ENCODE assay signal across 1 cellular context in the genomic region with DNA sequence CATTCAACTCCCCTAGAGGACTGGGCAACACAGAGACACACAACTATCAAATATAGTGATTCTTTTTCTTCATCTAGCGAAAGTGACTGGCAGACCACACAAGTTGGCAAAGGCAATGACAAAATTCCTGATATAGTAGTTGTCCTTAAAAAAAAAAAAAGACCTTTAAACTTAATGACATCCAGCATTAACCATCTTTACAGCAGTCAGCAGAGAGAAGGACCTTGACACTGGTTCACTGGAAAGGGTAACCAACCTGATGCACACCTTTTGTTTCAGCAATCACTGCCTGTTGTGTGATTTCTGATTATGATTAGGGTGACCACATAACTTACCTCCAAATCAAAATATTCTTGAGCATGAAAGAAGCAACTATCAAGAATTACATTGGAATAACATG.
TF ChIP-seq lines count a peak whose summit lies in the region.

No MANE protein-coding gene starts in this region.

TF ChIP-seq in IMR-90, 13 proteins besides CTCF, POLR2A, EP300 and RAD21:
- TF ChIP-seq CEBPB (IDR thresholded peaks at IDR 0.05; ENCODE audit: low read depth, low read length) (no peak), MXI1 (IDR thresholded peaks at IDR 0.05; ENCODE audit: borderline replicate concordance, low read depth, low read length) (no peak), NFE2L2 (IDR thresholded peaks at IDR 0.05; ENCODE audit: low read depth, low read length) (no peak), RFX5 (IDR thresholded peaks at IDR 0.05; ENCODE audit: low read depth, low read length) (no peak), BHLHE40 (IDR thresholded peaks at IDR 0.05; ENCODE audit: low read depth, low read length) (no peak), MAFK (IDR thresholded peaks at IDR 0.05; ENCODE audit: low read depth, low read length) (no peak), SMC3 (IDR thresholded peaks at IDR 0.05; ENCODE audit: low read depth, low read length) (no peak), FOS (IDR thresholded peaks at IDR 0.05; ENCODE audit: low read depth, low read length) (no peak), CHD1 (IDR thresholded peaks at IDR 0.05; ENCODE audit: low read depth, low read length) (no peak), MAZ (IDR thresholded peaks at IDR 0.05; ENCODE audit: borderline replicate concordance, low read depth, low read length) (no peak), RCOR1 (IDR thresholded peaks at IDR 0.05; ENCODE audit: insufficient replicate concordance, low read length) (no peak)
- TF ChIP-seq, protein P1, sequence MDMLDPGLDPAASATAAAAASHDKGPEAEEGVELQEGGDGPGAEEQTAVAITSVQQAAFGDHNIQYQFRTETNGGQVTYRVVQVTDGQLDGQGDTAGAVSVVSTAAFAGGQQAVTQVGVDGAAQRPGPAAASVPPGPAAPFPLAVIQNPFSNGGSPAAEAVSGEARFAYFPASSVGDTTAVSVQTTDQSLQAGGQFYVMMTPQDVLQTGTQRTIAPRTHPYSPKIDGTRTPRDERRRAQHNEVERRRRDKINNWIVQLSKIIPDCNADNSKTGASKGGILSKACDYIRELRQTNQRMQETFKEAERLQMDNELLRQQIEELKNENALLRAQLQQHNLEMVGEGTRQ (IDR thresholded peaks at IDR 0.05; ENCODE audit: low read depth, low read length), result no peak
- TF ChIP-seq, protein P2, sequence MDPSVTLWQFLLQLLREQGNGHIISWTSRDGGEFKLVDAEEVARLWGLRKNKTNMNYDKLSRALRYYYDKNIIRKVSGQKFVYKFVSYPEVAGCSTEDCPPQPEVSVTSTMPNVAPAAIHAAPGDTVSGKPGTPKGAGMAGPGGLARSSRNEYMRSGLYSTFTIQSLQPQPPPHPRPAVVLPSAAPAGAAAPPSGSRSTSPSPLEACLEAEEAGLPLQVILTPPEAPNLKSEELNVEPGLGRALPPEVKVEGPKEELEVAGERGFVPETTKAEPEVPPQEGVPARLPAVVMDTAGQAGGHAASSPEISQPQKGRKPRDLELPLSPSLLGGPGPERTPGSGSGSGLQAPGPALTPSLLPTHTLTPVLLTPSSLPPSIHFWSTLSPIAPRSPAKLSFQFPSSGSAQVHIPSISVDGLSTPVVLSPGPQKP (IDR thresholded peaks at IDR 0.05; ENCODE audit: borderline replicate concordance, low read depth, low read length), result no peak
